ENCODE assay signal across 39 cellular contexts in the genomic region with DNA sequence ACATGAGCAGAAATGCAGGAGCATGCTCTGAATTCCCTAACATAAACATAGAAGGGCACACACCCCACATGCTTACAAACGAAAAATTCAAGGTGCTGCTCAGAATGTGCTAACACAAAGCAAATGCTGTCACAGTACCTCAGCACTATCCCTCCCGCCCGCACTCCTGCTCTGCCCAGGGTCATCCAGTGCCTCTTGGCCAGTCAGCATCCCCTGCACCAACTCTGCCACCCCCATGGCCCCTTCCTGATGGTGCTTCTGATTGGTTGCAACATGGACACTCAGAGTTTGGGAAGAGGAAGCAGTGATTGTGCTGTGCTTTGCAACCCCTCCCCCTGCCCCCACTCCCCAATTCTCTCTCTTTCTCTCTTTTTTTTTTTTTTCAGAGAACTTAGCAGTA. TPM values are rescaled to one million over a fixed set of nuclear protein-coding genes. Genes with fewer than 3 reads are reported as not detected.
"Had no signal": no experiment of that assay in that cellular context is flagged by ENCODE, and none has a peak within 500 bp of the region (broad histone marks: within the 10 kb centered on the region; RNA-seq: fewer than 3 reads in every experiment).

No MANE protein-coding gene starts in this region.

- DNase-seq: Karpas-422, Kasumi-1, MG63, MM.1S, MV-4-11, NCI-H1048, NCI-H1092, NCI-H1092 treated with DMSO at 0.1 percent for 48 hours, NCI-H1105, NCI-H1105 treated with DMSO at 0.1 percent for 48 hours, NCI-H1417, NCI-H1417 treated with DMSO at 0.1 percent for 48 hours, NCI-H1436, NCI-H1436 treated with DMSO at 0.1 percent for 48 hours, NCI-H146, NCI-H1694, NCI-H1694 treated with DMSO at 0.1 percent for 48 hours, NCI-H187, NCI-H187 treated with DMSO at 0.1 percent for 48 hours, NCI-H1930, NCI-H2029, NCI-H2029 treated with DMSO at 0.1 percent for 48 hours, NCI-H2081, NCI-H2081 treated with DMSO at 0.1 percent for 48 hours, NCI-H2107, NCI-H2171 treated with DMSO at 0.1 percent for 48 hours, NCI-H2227 treated with DMSO at 0.1 percent for 48 hours, NCI-H226, NCI-H345, NCI-H446, NCI-H446 treated with DMSO at 0.1 percent for 48 hours, NCI-H510A, NCI-H510A treated with DMSO at 0.1 percent for 48 hours, NCI-H524 had no signal

- H3K36me3 ChIP-seq: MG63 had no signal

- H3K27ac ChIP-seq: KMS-11 had no signal

- H3K4me2 ChIP-seq: KMS-11 had no signal

- H3K9me3 ChIP-seq: MG63 had no signal

- H3K4me3 ChIP-seq: MG63 had no signal

- H3K27me3 ChIP-seq: MG63 had no signal

- H3K9ac ChIP-seq: KMS-11 had no signal

RNA-seq across cellular contexts. Expression of gene LEP, which starts 13.8 kb away (rescaled TPM):
- total RNA-seq: LHCN-M2, M059J, MCF 10A, NCI-H460 had no signal
